ENCODE assay signal across 11 cellular contexts in genomic region chr13:67223742-67224141, GRCh38. TPM values are rescaled to one million over a fixed set of nuclear protein-coding genes. Genes with fewer than 3 reads are reported as not detected.
DNase-seq lines count a peak whose midpoint lies in the region; ATAC-seq and TF ChIP-seq lines count a peak whose summit lies in the region.
"Had no signal": no experiment of that assay in that cellular context is flagged by ENCODE, and none has a peak within 500 bp of the region (broad histone marks: within the 10 kb centered on the region; RNA-seq: fewer than 3 reads in every experiment).

No MANE protein-coding gene starts in this region.

- H3K4me2 ChIP-seq in BLaER1: peak overlapping the region; percentile 85

- 0 out of 2 replicates have a peak overlapping the region, but pooled peaks have one; percentile 3 for H3K27ac ChIP-seq in BLaER1
- no peak overlapping the region for H3K27ac ChIP-seq in SK-N-MC
- no peak overlapping the region for H3K27ac ChIP-seq in psoas muscle
- no peak overlapping the region for H3K27ac ChIP-seq in tibial artery
- H3K27ac ChIP-seq: adrenal gland, epithelial cell of prostate had no signal

- H3K9ac ChIP-seq in BLaER1: 0 out of 2 replicates have a peak overlapping the region, but pooled peaks have one; percentile 17
- H3K9ac ChIP-seq in SK-N-MC (ENCODE audit: insufficient read length): peak overlapping the region; percentile 38

- DNase-seq in SK-N-MC (ENCODE audit: low read depth, low spot score) (no peak), fibroblast of mammary gland (ENCODE audit: low read depth) (peak; percentile 24), psoas muscle (no peak), NCI-H748 (lab: John Stamatoyannopoulos, UW; ENCODE audit: unreplicated experiment) (no peak), 8988T (no peak), tibial artery (no peak)
- no peak for DNase-seq in activated naive CD4-positive, alpha-beta T cell treated with Interleukin-2 at 50 U/mL for 16 hours

- H3K4me1 ChIP-seq in BLaER1 (peaks cover 72% of the 10 kb centered on the region), psoas muscle (peaks cover 8% of the 10 kb centered on the region), tibial artery (peaks cover 0 to 3% (median 0%) of the 10 kb centered on the region in 4 donors)
- H3K4me1 ChIP-seq: adrenal gland had no signal

- H3K36me3 ChIP-seq in BLaER1 (peaks cover 5% of the 10 kb centered on the region; the same call in 1 of the 2 replicates), SK-N-MC (ENCODE audit: insufficient read depth, low read length) (no peaks in the 10 kb centered on the region), psoas muscle (ENCODE audit: insufficient read depth in 1 of 2, low read depth in 1 of 2) (no peaks in the 10 kb centered on the region), tibial artery (no peaks in the 10 kb centered on the region)
- H3K36me3 ChIP-seq: adrenal gland, tibial nerve had no signal

- peak in 2 of 4 donors; percentile 22 to 42 for ATAC-seq in psoas muscle

- peak overlapping the region; percentile 95 for H3K4me3 ChIP-seq in BLaER1
- H3K4me3 ChIP-seq in SK-N-MC: peak overlapping the region; percentile 56
- no peak overlapping the region for H3K4me3 ChIP-seq in fibroblast of mammary gland (ENCODE audit: control insufficient read depth, low read depth, low read length)
- H3K4me3 ChIP-seq in psoas muscle: peak overlapping the region; percentile 45
- no peak overlapping the region for H3K4me3 ChIP-seq in tibial artery

- H3K27me3 ChIP-seq in BLaER1: no peaks in the 10 kb centered on the region
- no peaks in the 10 kb centered on the region for H3K27me3 ChIP-seq in psoas muscle (ENCODE audit: insufficient read depth in 3 of 3, low read length in 2 of 3)
- peaks cover 0 to 5% of the 10 kb centered on the region in 2 donors for H3K27me3 ChIP-seq in tibial artery
- H3K27me3 ChIP-seq: tibial nerve had no signal

- TF ChIP-seq CTCF in fibroblast of mammary gland (conservative IDR thresholded peaks at IDR 0.05; ENCODE audit: control insufficient read depth, insufficient read depth, low read depth, low read length) (no peak), psoas muscle (IDR thresholded peaks at IDR 0.05) (no peak), tibial artery (IDR thresholded peaks at IDR 0.05) (no peak)

- H3K9me3 ChIP-seq in BLaER1: no peaks in the 10 kb centered on the region
- H3K9me3 ChIP-seq in SK-N-MC (ENCODE audit: low read depth, low read length): no peaks in the 10 kb centered on the region
- no peaks in the 10 kb centered on the region for H3K9me3 ChIP-seq in psoas muscle
- H3K9me3 ChIP-seq in tibial artery: no peaks in the 10 kb centered on the region
- H3K9me3 ChIP-seq: adrenal gland, tibial nerve had no signal

- 78 to 90% (median 81%) methylated on average over 1 of the region's 1 CpG for WGBS in psoas muscle, 3 donors

- H4K20me1 ChIP-seq in BLaER1: peaks cover 31% of the 10 kb centered on the region

- intact Hi-C loops in psoas muscle (cut with DNase I) (no loop called here), tibial artery (cut with DNase I; ENCODE audit: low total_unique reads) (no loop called here)

RNA-seq across cellular contexts. Expression of gene PCDH9, which starts 6.4 kb away (rescaled TPM):
- total RNA-seq in psoas muscle: 1 to 10 TPM; 2.0 to 4.9 (median 2.6) TPM
- 1 to 10 TPM in 1 of 3 donors, under 1 TPM in 2; 0.27 to 2.2 (median 0.37) TPM for polyA plus RNA-seq in psoas muscle

Comparison
In these comparisons a context has a peak if more than half of its experiments do, and no peak if none do; other contexts are left out.
1. H3K4me3 ChIP-seq: peak in BLaER1 (single experiment), SK-N-MC (single experiment) and psoas muscle (single experiment); none in fibroblast of mammary gland (single experiment) and tibial artery (0 of 2).